1 cellular context compared by ENCODE assay signal in the genomic region with DNA sequence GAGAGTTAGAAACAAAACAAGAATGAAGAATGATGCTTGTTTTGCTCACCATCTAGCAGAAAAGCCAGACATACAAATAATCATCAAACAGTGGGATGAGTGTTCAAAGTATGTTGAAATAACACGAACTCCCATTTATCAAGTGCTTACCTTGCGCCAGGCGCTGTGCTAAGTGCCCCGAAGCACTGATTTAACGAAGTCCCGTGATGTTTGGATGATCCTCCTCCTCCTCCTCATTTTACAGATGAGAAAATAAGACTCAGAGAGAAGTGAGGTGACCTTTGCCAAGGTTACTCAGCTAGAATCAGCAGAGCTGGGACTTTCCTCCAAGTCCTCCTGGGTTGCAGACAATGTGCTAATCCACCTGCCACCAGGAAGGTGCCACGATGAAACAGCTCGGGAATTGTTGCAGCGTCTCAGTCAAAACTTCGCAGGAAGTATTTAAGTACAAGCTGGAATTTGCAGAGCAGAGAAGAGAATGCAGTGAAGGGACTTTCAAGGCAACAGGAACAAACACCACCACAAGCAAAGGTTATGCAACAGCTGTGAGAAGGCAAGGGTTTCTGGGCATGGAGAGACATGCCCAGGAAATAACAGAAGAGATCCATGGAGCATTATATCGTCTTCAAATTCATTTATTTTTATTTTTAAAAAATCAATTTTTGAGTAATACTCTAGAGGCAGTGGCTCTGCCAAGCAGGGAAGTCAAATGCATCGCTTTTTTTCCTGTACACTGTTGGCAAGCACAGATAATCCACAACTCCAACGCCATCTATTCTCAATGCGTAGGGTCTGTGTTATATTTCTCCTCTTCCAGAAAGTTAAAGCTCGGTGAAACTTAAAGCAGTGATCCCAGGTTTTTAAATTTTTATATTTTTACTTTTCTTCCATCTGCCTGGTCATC.
TF ChIP-seq lines count a peak whose summit lies in the region.

No MANE protein-coding gene starts in this region.

TF ChIP-seq in HepG2, 621 proteins besides CTCF, POLR2A, EP300 and RAD21 (continued from another document and continues in another):
- TF ChIP-seq ZNF562 (CRISPR knock-in tag; IDR thresholded peaks at IDR 0.05; ENCODE audit: borderline replicate concordance): no peak
- TF ChIP-seq, protein P1, sequence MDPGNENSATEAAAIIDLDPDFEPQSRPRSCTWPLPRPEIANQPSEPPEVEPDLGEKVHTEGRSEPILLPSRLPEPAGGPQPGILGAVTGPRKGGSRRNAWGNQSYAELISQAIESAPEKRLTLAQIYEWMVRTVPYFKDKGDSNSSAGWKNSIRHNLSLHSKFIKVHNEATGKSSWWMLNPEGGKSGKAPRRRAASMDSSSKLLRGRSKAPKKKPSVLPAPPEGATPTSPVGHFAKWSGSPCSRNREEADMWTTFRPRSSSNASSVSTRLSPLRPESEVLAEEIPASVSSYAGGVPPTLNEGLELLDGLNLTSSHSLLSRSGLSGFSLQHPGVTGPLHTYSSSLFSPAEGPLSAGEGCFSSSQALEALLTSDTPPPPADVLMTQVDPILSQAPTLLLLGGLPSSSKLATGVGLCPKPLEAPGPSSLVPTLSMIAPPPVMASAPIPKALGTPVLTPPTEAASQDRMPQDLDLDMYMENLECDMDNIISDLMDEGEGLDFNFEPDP (CRISPR knock-in tag; conservative IDR thresholded peaks at IDR 0.05): 0 out of 2 replicates have a peak, but pooled peaks have one; percentile 63
- TF ChIP-seq, protein P2, sequence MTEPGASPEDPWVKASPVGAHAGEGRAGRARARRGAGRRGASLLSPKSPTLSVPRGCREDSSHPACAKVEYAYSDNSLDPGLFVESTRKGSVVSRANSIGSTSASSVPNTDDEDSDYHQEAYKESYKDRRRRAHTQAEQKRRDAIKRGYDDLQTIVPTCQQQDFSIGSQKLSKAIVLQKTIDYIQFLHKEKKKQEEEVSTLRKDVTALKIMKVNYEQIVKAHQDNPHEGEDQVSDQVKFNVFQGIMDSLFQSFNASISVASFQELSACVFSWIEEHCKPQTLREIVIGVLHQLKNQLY (CRISPR knock-in tag; IDR thresholded peaks at IDR 0.05): peak; percentile 59; the same call in 1 of the 2 replicates
- no peak for TF ChIP-seq NBN (conservative IDR thresholded peaks at IDR 0.05)
- peak; percentile 63 for TF ChIP-seq KDM5B (CRISPR knock-in tag; IDR thresholded peaks at IDR 0.05; ENCODE audit: borderline replicate concordance)
- TF ChIP-seq NRL (CRISPR knock-in tag; IDR thresholded peaks at IDR 0.05; ENCODE audit: borderline replicate concordance): no peak
- TF ChIP-seq, protein P3, sequence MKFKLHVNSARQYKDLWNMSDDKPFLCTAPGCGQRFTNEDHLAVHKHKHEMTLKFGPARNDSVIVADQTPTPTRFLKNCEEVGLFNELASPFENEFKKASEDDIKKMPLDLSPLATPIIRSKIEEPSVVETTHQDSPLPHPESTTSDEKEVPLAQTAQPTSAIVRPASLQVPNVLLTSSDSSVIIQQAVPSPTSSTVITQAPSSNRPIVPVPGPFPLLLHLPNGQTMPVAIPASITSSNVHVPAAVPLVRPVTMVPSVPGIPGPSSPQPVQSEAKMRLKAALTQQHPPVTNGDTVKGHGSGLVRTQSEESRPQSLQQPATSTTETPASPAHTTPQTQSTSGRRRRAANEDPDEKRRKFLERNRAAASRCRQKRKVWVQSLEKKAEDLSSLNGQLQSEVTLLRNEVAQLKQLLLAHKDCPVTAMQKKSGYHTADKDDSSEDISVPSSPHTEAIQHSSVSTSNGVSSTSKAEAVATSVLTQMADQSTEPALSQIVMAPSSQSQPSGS (CRISPR knock-in tag; IDR thresholded peaks at IDR 0.05): peak; percentile 86; the same call in 1 of the 2 replicates
- no peak for TF ChIP-seq SETDB1 (CRISPR knock-in tag; IDR thresholded peaks at IDR 0.05; ENCODE audit: borderline replicate concordance)
- TF ChIP-seq KLF11 (CRISPR knock-in tag; IDR thresholded peaks at IDR 0.05): no peak; the same call in 1 of the 2 replicates
- TF ChIP-seq GZF1 (CRISPR knock-in tag; IDR thresholded peaks at IDR 0.05): no peak
- TF ChIP-seq SOX5 (CRISPR knock-in tag; IDR thresholded peaks at IDR 0.05; ENCODE audit: borderline replicate concordance): peak; percentile 84
- TF ChIP-seq EED (CRISPR knock-in tag; IDR thresholded peaks at IDR 0.05): no peak
- TF ChIP-seq, protein P4, sequence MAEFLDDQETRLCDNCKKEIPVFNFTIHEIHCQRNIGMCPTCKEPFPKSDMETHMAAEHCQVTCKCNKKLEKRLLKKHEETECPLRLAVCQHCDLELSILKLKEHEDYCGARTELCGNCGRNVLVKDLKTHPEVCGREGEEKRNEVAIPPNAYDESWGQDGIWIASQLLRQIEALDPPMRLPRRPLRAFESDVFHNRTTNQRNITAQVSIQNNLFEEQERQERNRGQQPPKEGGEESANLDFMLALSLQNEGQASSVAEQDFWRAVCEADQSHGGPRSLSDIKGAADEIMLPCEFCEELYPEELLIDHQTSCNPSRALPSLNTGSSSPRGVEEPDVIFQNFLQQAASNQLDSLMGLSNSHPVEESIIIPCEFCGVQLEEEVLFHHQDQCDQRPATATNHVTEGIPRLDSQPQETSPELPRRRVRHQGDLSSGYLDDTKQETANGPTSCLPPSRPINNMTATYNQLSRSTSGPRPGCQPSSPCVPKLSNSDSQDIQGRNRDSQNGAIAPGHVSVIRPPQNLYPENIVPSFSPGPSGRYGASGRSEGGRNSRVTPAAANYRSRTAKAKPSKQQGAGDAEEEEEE (CRISPR knock-in tag; IDR thresholded peaks at IDR 0.05; ENCODE audit: borderline replicate concordance): no peak
- TF ChIP-seq STAG1 (CRISPR knock-in tag; IDR thresholded peaks at IDR 0.05): no peak
- peak; percentile 75; the same call in 1 of the 2 replicates for TF ChIP-seq ISL2 (CRISPR knock-in tag; IDR thresholded peaks at IDR 0.05)
- TF ChIP-seq SOX6 (IDR thresholded peaks at IDR 0.05): no peak
- TF ChIP-seq SOX6 (CRISPR knock-in tag; IDR thresholded peaks at IDR 0.05): peak; percentile 86
- no peak for TF ChIP-seq RFXANK (CRISPR knock-in tag; IDR thresholded peaks at IDR 0.05)
- TF ChIP-seq, protein P5, sequence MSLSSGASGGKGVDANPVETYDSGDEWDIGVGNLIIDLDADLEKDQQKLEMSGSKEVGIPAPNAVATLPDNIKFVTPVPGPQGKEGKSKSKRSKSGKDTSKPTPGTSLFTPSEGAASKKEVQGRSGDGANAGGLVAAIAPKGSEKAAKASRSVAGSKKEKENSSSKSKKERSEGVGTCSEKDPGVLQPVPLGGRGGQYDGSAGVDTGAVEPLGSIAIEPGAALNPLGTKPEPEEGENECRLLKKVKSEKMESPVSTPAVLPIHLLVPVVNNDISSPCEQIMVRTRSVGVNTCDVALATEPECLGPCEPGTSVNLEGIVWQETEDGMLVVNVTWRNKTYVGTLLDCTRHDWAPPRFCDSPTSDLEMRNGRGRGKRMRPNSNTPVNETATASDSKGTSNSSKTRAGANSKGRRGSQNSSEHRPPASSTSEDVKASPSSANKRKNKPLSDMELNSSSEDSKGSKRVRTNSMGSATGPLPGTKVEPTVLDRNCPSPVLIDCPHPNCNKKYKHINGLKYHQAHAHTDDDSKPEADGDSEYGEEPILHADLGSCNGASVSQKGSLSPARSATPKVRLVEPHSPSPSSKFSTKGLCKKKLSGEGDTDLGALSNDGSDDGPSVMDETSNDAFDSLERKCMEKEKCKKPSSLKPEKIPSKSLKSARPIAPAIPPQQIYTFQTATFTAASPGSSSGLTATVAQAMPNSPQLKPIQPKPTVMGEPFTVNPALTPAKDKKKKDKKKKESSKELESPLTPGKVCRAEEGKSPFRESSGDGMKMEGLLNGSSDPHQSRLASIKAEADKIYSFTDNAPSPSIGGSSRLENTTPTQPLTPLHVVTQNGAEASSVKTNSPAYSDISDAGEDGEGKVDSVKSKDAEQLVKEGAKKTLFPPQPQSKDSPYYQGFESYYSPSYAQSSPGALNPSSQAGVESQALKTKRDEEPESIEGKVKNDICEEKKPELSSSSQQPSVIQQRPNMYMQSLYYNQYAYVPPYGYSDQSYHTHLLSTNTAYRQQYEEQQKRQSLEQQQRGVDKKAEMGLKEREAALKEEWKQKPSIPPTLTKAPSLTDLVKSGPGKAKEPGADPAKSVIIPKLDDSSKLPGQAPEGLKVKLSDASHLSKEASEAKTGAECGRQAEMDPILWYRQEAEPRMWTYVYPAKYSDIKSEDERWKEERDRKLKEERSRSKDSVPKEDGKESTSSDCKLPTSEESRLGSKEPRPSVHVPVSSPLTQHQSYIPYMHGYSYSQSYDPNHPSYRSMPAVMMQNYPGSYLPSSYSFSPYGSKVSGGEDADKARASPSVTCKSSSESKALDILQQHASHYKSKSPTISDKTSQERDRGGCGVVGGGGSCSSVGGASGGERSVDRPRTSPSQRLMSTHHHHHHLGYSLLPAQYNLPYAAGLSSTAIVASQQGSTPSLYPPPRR (CRISPR knock-in tag; IDR thresholded peaks at IDR 0.05; ENCODE audit: borderline replicate concordance): peak; percentile 57; the same call in 1 of the 2 replicates
- TF ChIP-seq TEAD3 (CRISPR knock-in tag; optimal IDR thresholded peaks at IDR 0.05; ENCODE audit: borderline replicate concordance): peak; percentile 95
- no peak for TF ChIP-seq KDM5A (IDR thresholded peaks at IDR 0.05; ENCODE audit: borderline replicate concordance, low read length)
- TF ChIP-seq PAX8 (CRISPR knock-in tag; IDR thresholded peaks at IDR 0.05; ENCODE audit: borderline replicate concordance): no peak
- TF ChIP-seq SMAD1 (CRISPR knock-in tag; IDR thresholded peaks at IDR 0.05; ENCODE audit: borderline replicate concordance, low read depth): no peak
- TF ChIP-seq ATAD3A (CRISPR knock-in tag; IDR thresholded peaks at IDR 0.05): no peak
- peak; percentile 87; the same call in 1 of the 2 replicates for TF ChIP-seq DPF2 (CRISPR knock-in tag; IDR thresholded peaks at IDR 0.05; ENCODE audit: borderline replicate concordance, low read depth)
- TF ChIP-seq AKAP8 (CRISPR knock-in tag; IDR thresholded peaks at IDR 0.05): no peak
- TF ChIP-seq SSRP1 (CRISPR knock-in tag; IDR thresholded peaks at IDR 0.05): no peak
- no peak for TF ChIP-seq ZNF101 (CRISPR knock-in tag; IDR thresholded peaks at IDR 0.05; ENCODE audit: borderline replicate concordance, low read depth)
- TF ChIP-seq, protein P6, sequence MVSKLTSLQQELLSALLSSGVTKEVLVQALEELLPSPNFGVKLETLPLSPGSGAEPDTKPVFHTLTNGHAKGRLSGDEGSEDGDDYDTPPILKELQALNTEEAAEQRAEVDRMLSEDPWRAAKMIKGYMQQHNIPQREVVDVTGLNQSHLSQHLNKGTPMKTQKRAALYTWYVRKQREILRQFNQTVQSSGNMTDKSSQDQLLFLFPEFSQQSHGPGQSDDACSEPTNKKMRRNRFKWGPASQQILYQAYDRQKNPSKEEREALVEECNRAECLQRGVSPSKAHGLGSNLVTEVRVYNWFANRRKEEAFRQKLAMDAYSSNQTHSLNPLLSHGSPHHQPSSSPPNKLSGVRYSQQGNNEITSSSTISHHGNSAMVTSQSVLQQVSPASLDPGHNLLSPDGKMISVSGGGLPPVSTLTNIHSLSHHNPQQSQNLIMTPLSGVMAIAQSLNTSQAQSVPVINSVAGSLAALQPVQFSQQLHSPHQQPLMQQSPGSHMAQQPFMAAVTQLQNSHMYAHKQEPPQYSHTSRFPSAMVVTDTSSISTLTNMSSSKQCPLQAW (CRISPR knock-in tag; IDR thresholded peaks at IDR 0.05): peak; percentile 81
- no peak for TF ChIP-seq ZEB1 (IDR thresholded peaks at IDR 0.05; ENCODE audit: insufficient replicate concordance, low read depth)
- TF ChIP-seq, protein P7, sequence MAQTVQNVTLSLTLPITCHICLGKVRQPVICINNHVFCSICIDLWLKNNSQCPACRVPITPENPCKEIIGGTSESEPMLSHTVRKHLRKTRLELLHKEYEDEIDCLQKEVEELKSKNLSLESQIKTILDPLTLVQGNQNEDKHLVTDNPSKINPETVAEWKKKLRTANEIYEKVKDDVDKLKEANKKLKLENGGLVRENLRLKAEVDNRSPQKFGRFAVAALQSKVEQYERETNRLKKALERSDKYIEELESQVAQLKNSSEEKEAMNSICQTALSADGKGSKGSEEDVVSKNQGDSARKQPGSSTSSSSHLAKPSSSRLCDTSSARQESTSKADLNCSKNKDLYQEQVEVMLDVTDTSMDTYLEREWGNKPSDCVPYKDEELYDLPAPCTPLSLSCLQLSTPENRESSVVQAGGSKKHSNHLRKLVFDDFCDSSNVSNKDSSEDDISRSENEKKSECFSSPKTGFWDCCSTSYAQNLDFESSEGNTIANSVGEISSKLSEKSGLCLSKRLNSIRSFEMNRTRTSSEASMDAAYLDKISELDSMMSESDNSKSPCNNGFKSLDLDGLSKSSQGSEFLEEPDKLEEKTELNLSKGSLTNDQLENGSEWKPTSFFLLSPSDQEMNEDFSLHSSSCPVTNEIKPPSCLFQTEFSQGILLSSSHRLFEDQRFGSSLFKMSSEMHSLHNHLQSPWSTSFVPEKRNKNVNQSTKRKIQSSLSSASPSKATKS (CRISPR knock-in tag; IDR thresholded peaks at IDR 0.05): 0 out of 2 replicates have a peak, but pooled peaks have one; percentile 32
- TF ChIP-seq ZSCAN22 (CRISPR knock-in tag; IDR thresholded peaks at IDR 0.05): no peak
- peak; percentile 33; the same call in 1 of the 2 replicates for TF ChIP-seq NR2F2 (IDR thresholded peaks at IDR 0.05; ENCODE audit: borderline replicate concordance, low read depth)
- TF ChIP-seq PHF20 (CRISPR knock-in tag; IDR thresholded peaks at IDR 0.05): peak; percentile 38; the same call in 1 of the 2 replicates
- TF ChIP-seq CCDC6 (CRISPR knock-in tag; IDR thresholded peaks at IDR 0.05): 0 out of 2 replicates have a peak, but pooled peaks have one; percentile 38
- TF ChIP-seq SATB2 (CRISPR knock-in tag; IDR thresholded peaks at IDR 0.05): no peak
- no peak for TF ChIP-seq NFRKB (IDR thresholded peaks at IDR 0.05)
- TF ChIP-seq HNRNPL (IDR thresholded peaks at IDR 0.05; ENCODE audit: low read depth, low read length): no peak
- TF ChIP-seq, protein P8, sequence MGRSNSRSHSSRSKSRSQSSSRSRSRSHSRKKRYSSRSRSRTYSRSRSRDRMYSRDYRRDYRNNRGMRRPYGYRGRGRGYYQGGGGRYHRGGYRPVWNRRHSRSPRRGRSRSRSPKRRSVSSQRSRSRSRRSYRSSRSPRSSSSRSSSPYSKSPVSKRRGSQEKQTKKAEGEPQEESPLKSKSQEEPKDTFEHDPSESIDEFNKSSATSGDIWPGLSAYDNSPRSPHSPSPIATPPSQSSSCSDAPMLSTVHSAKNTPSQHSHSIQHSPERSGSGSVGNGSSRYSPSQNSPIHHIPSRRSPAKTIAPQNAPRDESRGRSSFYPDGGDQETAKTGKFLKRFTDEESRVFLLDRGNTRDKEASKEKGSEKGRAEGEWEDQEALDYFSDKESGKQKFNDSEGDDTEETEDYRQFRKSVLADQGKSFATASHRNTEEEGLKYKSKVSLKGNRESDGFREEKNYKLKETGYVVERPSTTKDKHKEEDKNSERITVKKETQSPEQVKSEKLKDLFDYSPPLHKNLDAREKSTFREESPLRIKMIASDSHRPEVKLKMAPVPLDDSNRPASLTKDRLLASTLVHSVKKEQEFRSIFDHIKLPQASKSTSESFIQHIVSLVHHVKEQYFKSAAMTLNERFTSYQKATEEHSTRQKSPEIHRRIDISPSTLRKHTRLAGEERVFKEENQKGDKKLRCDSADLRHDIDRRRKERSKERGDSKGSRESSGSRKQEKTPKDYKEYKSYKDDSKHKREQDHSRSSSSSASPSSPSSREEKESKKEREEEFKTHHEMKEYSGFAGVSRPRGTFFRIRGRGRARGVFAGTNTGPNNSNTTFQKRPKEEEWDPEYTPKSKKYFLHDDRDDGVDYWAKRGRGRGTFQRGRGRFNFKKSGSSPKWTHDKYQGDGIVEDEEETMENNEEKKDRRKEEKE (IDR thresholded peaks at IDR 0.05): no peak
- TF ChIP-seq EEA1 (CRISPR knock-in tag; IDR thresholded peaks at IDR 0.05; ENCODE audit: borderline replicate concordance): no peak
